In the genomic region with DNA sequence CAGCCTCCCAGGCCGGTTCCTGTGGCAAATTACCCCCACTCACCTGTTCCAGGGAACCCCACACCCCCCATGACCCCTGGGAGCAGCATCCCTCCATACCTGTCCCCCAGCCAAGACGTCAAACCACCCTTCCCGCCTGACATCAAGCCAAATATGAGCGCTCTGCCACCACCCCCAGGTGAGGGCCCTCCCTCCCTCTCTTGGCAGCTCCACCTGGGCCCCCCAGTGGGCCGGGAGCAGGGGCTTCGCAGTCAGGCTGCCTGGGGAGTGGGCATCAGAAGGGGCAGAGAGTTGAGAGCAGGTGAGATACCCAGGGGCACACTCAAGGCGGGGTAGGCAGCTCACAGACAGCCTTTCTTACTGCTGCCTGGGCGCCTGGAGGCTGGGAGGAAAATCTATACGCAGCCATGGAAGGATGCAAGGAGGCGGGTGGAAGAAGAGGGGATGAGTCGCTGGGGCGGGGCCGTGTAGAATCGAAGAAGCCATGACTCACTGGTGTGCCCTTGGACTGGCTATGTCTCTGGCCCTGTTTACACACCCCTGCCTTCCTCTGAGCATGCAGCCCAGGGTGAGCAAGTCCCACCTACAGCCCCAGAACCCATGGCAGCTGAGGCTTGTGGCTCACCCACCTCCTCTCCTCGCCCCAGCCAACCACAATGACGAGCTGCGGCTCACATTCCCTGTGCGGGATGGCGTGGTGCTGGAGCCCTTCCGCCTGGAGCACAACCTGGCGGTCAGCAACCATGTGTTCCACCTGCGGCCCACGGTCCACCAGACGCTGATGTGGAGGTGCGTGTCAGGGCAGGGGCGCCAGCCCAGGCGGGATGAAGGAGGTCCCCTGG, we compare ENCODE assay signal across 1 cellular context.
TF ChIP-seq lines count a peak whose summit lies in the region.

No MANE protein-coding gene starts in this region.

TF ChIP-seq in GM12878, 131 proteins besides CTCF, POLR2A, EP300 and RAD21:
- TF ChIP-seq, protein P1, sequence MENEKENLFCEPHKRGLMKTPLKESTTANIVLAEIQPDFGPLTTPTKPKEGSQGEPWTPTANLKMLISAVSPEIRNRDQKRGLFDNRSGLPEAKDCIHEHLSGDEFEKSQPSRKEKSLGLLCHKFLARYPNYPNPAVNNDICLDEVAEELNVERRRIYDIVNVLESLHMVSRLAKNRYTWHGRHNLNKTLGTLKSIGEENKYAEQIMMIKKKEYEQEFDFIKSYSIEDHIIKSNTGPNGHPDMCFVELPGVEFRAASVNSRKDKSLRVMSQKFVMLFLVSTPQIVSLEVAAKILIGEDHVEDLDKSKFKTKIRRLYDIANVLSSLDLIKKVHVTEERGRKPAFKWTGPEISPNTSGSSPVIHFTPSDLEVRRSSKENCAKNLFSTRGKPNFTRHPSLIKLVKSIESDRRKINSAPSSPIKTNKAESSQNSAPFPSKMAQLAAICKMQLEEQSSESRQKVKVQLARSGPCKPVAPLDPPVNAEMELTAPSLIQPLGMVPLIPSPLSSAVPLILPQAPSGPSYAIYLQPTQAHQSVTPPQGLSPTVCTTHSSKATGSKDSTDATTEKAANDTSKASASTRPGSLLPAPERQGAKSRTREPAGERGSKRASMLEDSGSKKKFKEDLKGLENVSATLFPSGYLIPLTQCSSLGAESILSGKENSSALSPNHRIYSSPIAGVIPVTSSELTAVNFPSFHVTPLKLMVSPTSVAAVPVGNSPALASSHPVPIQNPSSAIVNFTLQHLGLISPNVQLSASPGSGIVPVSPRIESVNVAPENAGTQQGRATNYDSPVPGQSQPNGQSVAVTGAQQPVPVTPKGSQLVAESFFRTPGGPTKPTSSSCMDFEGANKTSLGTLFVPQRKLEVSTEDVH (IDR thresholded peaks at IDR 0.05; ENCODE audit: low read depth, partially characterized antibody), result no peak
- peak; percentile 39; the same call in 1 of the 2 replicates for TF ChIP-seq POLR2AphosphoS5 (IDR thresholded peaks at IDR 0.05; ENCODE audit: low read length)
